Comparison of ENCODE assay signal across 17 cellular contexts in the genomic region with DNA sequence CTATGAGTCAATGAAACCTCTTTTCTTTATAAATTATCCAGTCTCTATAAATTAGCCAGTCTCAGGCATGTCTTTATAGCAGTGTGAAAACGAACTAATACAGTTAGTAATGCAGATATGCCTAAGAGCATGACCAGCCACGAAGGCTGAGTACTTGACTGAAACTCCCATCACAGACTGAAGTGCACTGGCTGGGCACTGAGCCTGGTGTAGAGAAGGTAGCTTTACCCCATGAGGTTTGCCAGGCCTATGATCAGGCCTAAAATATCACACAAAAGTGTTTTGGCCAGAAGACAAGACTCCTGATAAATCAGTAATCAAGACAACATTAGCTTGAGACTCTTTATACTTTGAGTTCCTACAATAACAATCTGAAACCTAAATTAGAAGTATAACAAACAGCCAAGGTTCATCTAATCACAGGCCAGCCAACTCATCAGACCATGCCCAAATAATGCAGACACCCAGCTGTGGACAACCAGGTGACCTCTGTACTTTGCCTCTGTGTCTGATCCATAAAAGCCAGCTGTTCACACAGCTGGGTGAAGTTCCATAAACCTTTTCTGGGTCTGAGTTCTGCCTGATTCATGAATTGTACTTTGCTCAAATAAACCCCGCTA.
DNase-seq lines count a peak whose midpoint lies in the region; ATAC-seq and TF ChIP-seq lines count a peak whose summit lies in the region.
"Had no signal": no experiment of that assay in that cellular context is flagged by ENCODE, and none has a peak within 500 bp of the region (broad histone marks: within the 10 kb centered on the region; RNA-seq: fewer than 3 reads in every experiment).

No MANE protein-coding gene starts in this region.

- H3K27ac ChIP-seq in GM23338 (ENCODE audit: low read depth) (peak overlapping the region; percentile 94), left ventricle myocardium inferior (replicated peaks) (peak overlapping the region; percentile 87), neural progenitor cell (peak overlapping the region; percentile 89), osteoblast (ENCODE audit: low read depth, low read length) (no peak overlapping the region)
- H3K27ac ChIP-seq: A549, C4-2B, SK-N-MC had no signal

- no peak overlapping the region for H3K9ac ChIP-seq in neural progenitor cell

- H3K27me3 ChIP-seq in GM23338 (ENCODE audit: insufficient read depth): no peaks in the 10 kb centered on the region
- no peaks in the 10 kb centered on the region for H3K27me3 ChIP-seq in left ventricle myocardium inferior (ENCODE audit: low read depth)
- no peaks in the 10 kb centered on the region for H3K27me3 ChIP-seq in neural progenitor cell
- no peaks in the 10 kb centered on the region for H3K27me3 ChIP-seq in osteoblast (ENCODE audit: insufficient read depth, low read length)

- no peak for DNase-seq in GM23338 (ENCODE audit: low spot score)
- no peak for DNase-seq in WTC11 (ENCODE audit: low spot score)
- peak; percentile 66 for DNase-seq in left ventricle myocardium inferior
- no peak for DNase-seq in neural progenitor cell (ENCODE audit: low spot score)
- no peak for DNase-seq in HCEC 1CT
- no peak for DNase-seq in NCI-H2107 treated with DMSO at 0.1 percent for 48 hours (lab: John Stamatoyannopoulos, UW; ENCODE audit: unreplicated experiment)
- no peak for DNase-seq in nephron progenitor cell
- DNase-seq in osteoblast (ENCODE audit: insufficient read length, low spot score, missing footprints): no peak
- DNase-seq: DMS 273 treated with DMSO at 0.1 percent for 48 hours, KG1, NCI-H1436 treated with DMSO at 0.1 percent for 48 hours, NCI-H2081, NCI-H510A, NCI-H774 had no signal

- H3K4me3 ChIP-seq in GM23338 (no peak overlapping the region), left ventricle myocardium inferior (no peak overlapping the region), neural progenitor cell (no peak overlapping the region), osteoblast (ENCODE audit: insufficient read depth, low read length) (no peak overlapping the region)
- H3K4me3 ChIP-seq: A549, SK-N-MC had no signal

- H3K4me2 ChIP-seq in GM23338 (no peak overlapping the region), neural progenitor cell (peak overlapping the region; percentile 52), osteoblast (ENCODE audit: insufficient read depth, low read length) (no peak overlapping the region)
- H3K4me2 ChIP-seq: A549 had no signal

- H3K27ac Mint-ChIP-seq in GM23338 (peak overlapping the region; percentile 96), WTC11 (peak overlapping the region; percentile 98), neural progenitor cell (no peak overlapping the region), nephron progenitor cell (no peak overlapping the region)

- no peak overlapping the region for H3K4me3 Mint-ChIP-seq in GM23338
- no peak overlapping the region for H3K4me3 Mint-ChIP-seq in WTC11
- H3K4me3 Mint-ChIP-seq in neural progenitor cell: no peak overlapping the region
- no peak overlapping the region for H3K4me3 Mint-ChIP-seq in nephron progenitor cell

- no peak overlapping the region for H2AFZ ChIP-seq in GM23338
- no peak overlapping the region for H2AFZ ChIP-seq in neural progenitor cell (replicated peaks)
- no peak overlapping the region for H2AFZ ChIP-seq in osteoblast (ENCODE audit: low read length)

- POLR2A ChIA-PET in WTC11 (lab: Charles Lee): interaction anchor here (0.6 kb wide), 1 partner anchor 17 kb away, joined by 5 read pairs; no protein-coding TSS in a partner anchor

- ATAC-seq in GM23338 (no peak), WTC11 (no peak)
- ATAC-seq: A549 had no signal

- TF ChIP-seq CTCF in GM23338 (conservative IDR thresholded peaks at IDR 0.05; ENCODE audit: low read depth in 2 of 2) (no peak), WTC11 (IDR thresholded peaks at IDR 0.05) (no peak), left ventricle myocardium inferior (IDR thresholded peaks at IDR 0.05; ENCODE audit: borderline replicate concordance) (no peak), neural progenitor cell (IDR thresholded peaks at IDR 0.05) (no peak), nephron progenitor cell (IDR thresholded peaks at IDR 0.05) (no peak), osteoblast (IDR thresholded peaks at IDR 0.05; ENCODE audit: extremely low read depth, low read depth, low read length) (no peak)

- CTCF ChIA-PET in WTC11 (lab: Charles Lee): no interaction called here

- no peaks in the 10 kb centered on the region for H4K20me1 ChIP-seq in GM23338 (replicated peaks; ENCODE audit: insufficient read depth)
- no peaks in the 10 kb centered on the region for H4K20me1 ChIP-seq in neural progenitor cell (ENCODE audit: low read depth)
- no peaks in the 10 kb centered on the region for H4K20me1 ChIP-seq in osteoblast (ENCODE audit: insufficient read depth, low read length)

- peaks cover 37% of the 10 kb centered on the region for H3K9me3 Mint-ChIP-seq in GM23338
- peaks cover 42% of the 10 kb centered on the region for H3K9me3 Mint-ChIP-seq in WTC11
- peaks cover 27% of the 10 kb centered on the region for H3K9me3 Mint-ChIP-seq in neural progenitor cell
- H3K9me3 Mint-ChIP-seq in nephron progenitor cell: peaks cover 7% of the 10 kb centered on the region

- peaks cover 6% of the 10 kb centered on the region; the same call in 1 of the 2 replicates for H3F3A ChIP-seq in GM23338 (replicated peaks; ENCODE audit: low read depth)
- peaks cover 20% of the 10 kb centered on the region for H3F3A ChIP-seq in neural progenitor cell (ENCODE audit: low read depth)

- no peaks in the 10 kb centered on the region for H3K36me3 ChIP-seq in GM23338 (ENCODE audit: insufficient read depth)
- no peaks in the 10 kb centered on the region for H3K36me3 ChIP-seq in left ventricle myocardium inferior
- no peaks in the 10 kb centered on the region for H3K36me3 ChIP-seq in neural progenitor cell
- no peaks in the 10 kb centered on the region for H3K36me3 ChIP-seq in osteoblast (ENCODE audit: insufficient read depth, low read length)

- H3K9me3 ChIP-seq in left ventricle myocardium inferior (replicated peaks): no peaks in the 10 kb centered on the region
- H3K9me3 ChIP-seq in neural progenitor cell (ENCODE audit: low read depth): peaks cover 6% of the 10 kb centered on the region
- H3K9me3 ChIP-seq in osteoblast (ENCODE audit: low read depth, low read length): no peaks in the 10 kb centered on the region
- H3K9me3 ChIP-seq: A549 had no signal

- peaks cover 5% of the 10 kb centered on the region; the same call in 1 of the 2 replicates for H3K9me2 ChIP-seq in GM23338 (ENCODE audit: insufficient read depth)

- peaks cover 18% of the 10 kb centered on the region for H3K4me1 ChIP-seq in GM23338 (ENCODE audit: insufficient read depth)
- peaks cover 38% of the 10 kb centered on the region for H3K4me1 ChIP-seq in left ventricle myocardium inferior
- peaks cover 24% of the 10 kb centered on the region for H3K4me1 ChIP-seq in neural progenitor cell
- H3K4me1 ChIP-seq in osteoblast (ENCODE audit: insufficient read depth, low read length): peaks cover 13% of the 10 kb centered on the region
- H3K4me1 ChIP-seq: A549 had no signal

- no peaks in the 10 kb centered on the region for H3K27me3 Mint-ChIP-seq in GM23338 (ENCODE audit: insufficient read depth, low read depth, poor library complexity)
- H3K27me3 Mint-ChIP-seq in WTC11 (ENCODE audit: low read depth): peaks cover 6% of the 10 kb centered on the region; the same call in 1 of the 2 replicates
- H3K27me3 Mint-ChIP-seq in neural progenitor cell (ENCODE audit: insufficient read depth, low read depth): peaks cover 4% of the 10 kb centered on the region
- H3K27me3 Mint-ChIP-seq in nephron progenitor cell (ENCODE audit: low read depth, poor library complexity): no peaks in the 10 kb centered on the region

- H3K79me2 ChIP-seq in GM23338 (replicated peaks; ENCODE audit: insufficient read depth) (no peaks in the 10 kb centered on the region), neural progenitor cell (ENCODE audit: low read depth) (no peaks in the 10 kb centered on the region), osteoblast (ENCODE audit: insufficient read depth, low read length) (no peaks in the 10 kb centered on the region)

- H3K4me1 Mint-ChIP-seq in GM23338 (peaks cover 31% of the 10 kb centered on the region), WTC11 (peaks cover 78% of the 10 kb centered on the region), neural progenitor cell (peaks cover 7% of the 10 kb centered on the region), nephron progenitor cell (no peaks in the 10 kb centered on the region)

- intact Hi-C loops in left ventricle myocardium inferior (cut with micrococcal nuclease): no loop called here

- peaks cover 44% of the 10 kb centered on the region for H3K36me3 Mint-ChIP-seq in GM23338 (ENCODE audit: low read depth)
- peaks cover 42% of the 10 kb centered on the region for H3K36me3 Mint-ChIP-seq in WTC11
- H3K36me3 Mint-ChIP-seq in neural progenitor cell: peaks cover 4% of the 10 kb centered on the region
- H3K36me3 Mint-ChIP-seq in nephron progenitor cell (ENCODE audit: low read depth): no peaks in the 10 kb centered on the region

TF ChIP-seq in GM23338, 12 proteins besides CTCF, POLR2A, EP300 and RAD21 (continues in another document):
- TF ChIP-seq ZNF331 (CRISPR knock-in tag; IDR thresholded peaks at IDR 0.05; ENCODE audit: low read depth) (no peak), NANOG (IDR thresholded peaks at IDR 0.05; ENCODE audit: borderline replicate concordance) (no peak), STAT1 (IDR thresholded peaks at IDR 0.05; ENCODE audit: unreplicated experiment) (no peak)

TF ChIP-seq in WTC11, 78 proteins besides CTCF, POLR2A, EP300 and RAD21:
- TF ChIP-seq NFYB (CRISPR knock-in tag; conservative IDR thresholded peaks at IDR 0.05; ENCODE audit: low read depth) (no peak), EMX1 (CRISPR knock-in tag; IDR thresholded peaks at IDR 0.05) (no peak), ZNF263 (CRISPR knock-in tag; IDR thresholded peaks at IDR 0.05; ENCODE audit: low read depth) (no peak), ZNF138 (CRISPR knock-in tag; conservative IDR thresholded peaks at IDR 0.05) (no peak), ETV6 (CRISPR knock-in tag; IDR thresholded peaks at IDR 0.05) (no peak)

Comparison
In these comparisons a context has a peak if more than half of its experiments do, and no peak if none do; other contexts are left out.
1. H3K27ac Mint-ChIP-seq: peak in GM23338 (single experiment) and WTC11 (single experiment); none in neural progenitor cell (single experiment) and nephron progenitor cell (single experiment).